Comparison of ENCODE assay signal across 22 cellular contexts in genomic region chr4:159252491-159252890, GRCh38.
DNase-seq lines count a peak whose midpoint lies in the region; ATAC-seq, FAIRE-seq and TF ChIP-seq lines count a peak whose summit lies in the region.
"Had no signal": no experiment of that assay in that cellular context is flagged by ENCODE, and none has a peak within 500 bp of the region (broad histone marks: within the 10 kb centered on the region; RNA-seq: fewer than 3 reads in every experiment).

No MANE protein-coding gene starts in this region.

- H4K91ac ChIP-seq in mesenchymal stem cell (ENCODE audit: low read length), result no peak overlapping the region

- intact Hi-C loops in right lobe of liver (cut with DNase I) (no loop called here), HepG2 (cut with micrococcal nuclease; ENCODE audit: unreplicated experiment) (no loop called here), lower lobe of right lung (cut with DNase I) (no loop called here)

- H3K4ac ChIP-seq in mesenchymal stem cell (ENCODE audit: low read depth in 1 of 2, low read length in 2 of 2), result no peak overlapping the region

- no peak for FAIRE-seq in HepG2 (lab: Jason Lieb, UNC)
- FAIRE-seq: HTR-8/SVneo had no signal

- no peak overlapping the region for H4K8ac ChIP-seq in mesenchymal stem cell (ENCODE audit: low read length)

- no peak overlapping the region for H3K23ac ChIP-seq in mesenchymal stem cell (ENCODE audit: low read length in 2 of 2)

- no peaks in the 10 kb centered on the region for H3K79me2 ChIP-seq in HepG2 (ENCODE audit: insufficient read depth, low read length)

- in situ Hi-C loops in HepG2 (cut with HindIII; ENCODE audit: extremely low pct_ligation_motif_present, low pct_unique_long_range_greater_than_20kb), result no loop called here

- no peak overlapping the region for H2AFZ ChIP-seq in HepG2 (ENCODE audit: low read length)
- no peak overlapping the region for H2AFZ ChIP-seq in mesenchymal stem cell (ENCODE audit: low read depth, low read length)
- H2AFZ ChIP-seq: GM23338 had no signal

- H2BK120ac ChIP-seq in mesenchymal stem cell (ENCODE audit: low read depth, low read length), result no peak overlapping the region

- H3K27ac ChIP-seq in right lobe of liver (peak overlapping the region in 1 of 3 donors; percentile 3), HepG2 (ENCODE audit: extremely low read length, insufficient read depth, low read length) (no peak overlapping the region), mesenchymal stem cell (ENCODE audit: low read length, poor library complexity, severe bottlenecking) (no peak overlapping the region), tibial nerve (peak overlapping the region in 3 of 4 donors; percentile 7 to 82 (median 19)), lower lobe of right lung (no peak overlapping the region)
- H3K27ac ChIP-seq: BLaER1, prostate gland, SJCRH30, transverse colon had no signal

- H3K36me3 ChIP-seq in right lobe of liver, result no peaks in the 10 kb centered on the region
- H3K36me3 ChIP-seq in HepG2 (replicated peaks in 1 of 2; ENCODE audit: control insufficient read depth in 1 of 2, insufficient read depth in 2 of 2, low read length in 2 of 2), result no peaks in the 10 kb centered on the region
- H3K36me3 ChIP-seq in mesenchymal stem cell (ENCODE audit: control insufficient read depth in 1 of 2, insufficient read depth in 2 of 2, low read depth in 1 of 2, low read length in 2 of 2), result peaks cover 15% of the 10 kb centered on the region in 2 experiments
- H3K36me3 ChIP-seq in tibial nerve, result peaks cover 0 to 12% (median 0%) of the 10 kb centered on the region in 3 donors
- peaks cover 5% of the 10 kb centered on the region for H3K36me3 ChIP-seq in lower lobe of right lung
- H3K36me3 ChIP-seq: prostate gland, SJCRH30, transverse colon had no signal

- H2BK12ac ChIP-seq in mesenchymal stem cell (ENCODE audit: low read length in 2 of 2), result no peak overlapping the region

- H3K4me3 ChIP-seq in right lobe of liver (no peak overlapping the region), HepG2 (replicated peaks in 1 of 3; ENCODE audit: insufficient read depth in 1 of 3, low read depth in 2 of 3, low read length in 3 of 3) (no peak overlapping the region), mesenchymal stem cell (ENCODE audit: insufficient read depth in 1 of 2, low read depth in 1 of 2, low read length in 2 of 2) (no peak overlapping the region), tibial nerve (no peak overlapping the region), lower lobe of right lung (no peak overlapping the region)
- H3K4me3 ChIP-seq: BLaER1, GM23338, prostate gland, SJCRH30, transverse colon had no signal

- CTCF ChIA-PET in HepG2 (lab: Yijun Ruan, JAX; ENCODE audit: low intra/inter-chr PET ratio, low total read pairs), result no interaction called here

- H3K14ac ChIP-seq in mesenchymal stem cell (ENCODE audit: low read length in 2 of 2), result no peak overlapping the region

- no TSS peak for BruUV-seq in HepG2 (replicated peaks; lab: Mats Ljungman, UMichigan)

- no peaks in the 10 kb centered on the region for H3K27me3 ChIP-seq in right lobe of liver
- no peaks in the 10 kb centered on the region for H3K27me3 ChIP-seq in HepG2 (ENCODE audit: control insufficient read depth in 1 of 2, insufficient read depth in 2 of 2, low read length in 2 of 2)
- no peaks in the 10 kb centered on the region for H3K27me3 ChIP-seq in mesenchymal stem cell (ENCODE audit: control insufficient read depth in 1 of 2, insufficient read depth in 1 of 2, low read length in 2 of 2)
- H3K27me3 ChIP-seq in tibial nerve, result no peaks in the 10 kb centered on the region
- no peaks in the 10 kb centered on the region for H3K27me3 ChIP-seq in lower lobe of right lung (ENCODE audit: low read depth)
- H3K27me3 ChIP-seq: BLaER1, SJCRH30, transverse colon had no signal

- no peak for TF ChIP-seq RAD21 in HepG2 (CRISPR knock-in tag; IDR thresholded peaks at IDR 0.05)

- 68% methylated on average over 4 of the region's 4 CpGs for WGBS in right lobe of liver (ENCODE audit: insufficient coverage, low coverage, low lambda C conversion rate, missing lambda C conversion rate)
- WGBS in HepG2 (ENCODE audit: low lambda C conversion rate), result 94% methylated on average over 4 of the region's 4 CpGs
- WGBS in mesenchymal stem cell, result 30% methylated on average over 3 of the region's 4 CpGs
- WGBS in tibial nerve, 2 donors, result 28 to 32% methylated on average over 4 of the region's 4 CpGs

- H3K4me2 ChIP-seq in HepG2 (ENCODE audit: low read depth, low read length) (no peak overlapping the region), mesenchymal stem cell (ENCODE audit: low read length, poor library complexity, severe bottlenecking) (no peak overlapping the region)
- H3K4me2 ChIP-seq: BLaER1, GM23338 had no signal

- POLR2A ChIA-PET in HepG2 (lab: Yijun Ruan, JAX), result no interaction called here

- no peak overlapping the region for H2BK5ac ChIP-seq in mesenchymal stem cell (ENCODE audit: low read depth, low read length, poor library complexity, severe bottlenecking)

- H3K9ac ChIP-seq in HepG2 (ENCODE audit: insufficient read depth, low read depth, low read length) (no peak overlapping the region), mesenchymal stem cell (ENCODE audit: low read length) (no peak overlapping the region)
- H3K9ac ChIP-seq: BLaER1 had no signal

- H4K20me1 ChIP-seq in HepG2 (ENCODE audit: insufficient read depth, low read length), result no peaks in the 10 kb centered on the region
- H4K20me1 ChIP-seq: BLaER1 had no signal

- peaks cover 21% of the 10 kb centered on the region for H3K79me1 ChIP-seq in mesenchymal stem cell (replicated peaks; ENCODE audit: low read length, poor library complexity, severe bottlenecking)

- H2BK15ac ChIP-seq in mesenchymal stem cell (ENCODE audit: low read depth, poor library complexity, severe bottlenecking), result no peak overlapping the region

- no peak for TF ChIP-seq EP300 in HepG2 (IDR thresholded peaks at IDR 0.05; ENCODE audit: low read depth in 2 of 2, low read length in 2 of 2)
- TF ChIP-seq EP300 in HepG2 (CRISPR knock-in tag; IDR thresholded peaks at IDR 0.05; ENCODE audit: borderline replicate concordance), result no peak
- no peak for TF ChIP-seq EP300 in tibial nerve (IDR thresholded peaks at IDR 0.05)

- DNase-seq in right lobe of liver, result no peak
- no peak for DNase-seq in HepG2 (ENCODE audit: low spot score)
- peak; percentile 73 for DNase-seq in foreskin melanocyte
- DNase-seq in mesenchymal stem cell, result peak; percentile 70
- no peak for DNase-seq in tibial nerve (ENCODE audit: low spot score in 2 of 2)
- DNase-seq in COR-L47 (lab: John Stamatoyannopoulos, UW), result no peak
- DNase-seq in lower lobe of right lung, result no peak
- DNase-seq: 8988T; activated CD4-positive, CD25-positive, alpha-beta regulatory T cell treated with anti-CD3 and anti-CD28 coated beads, Interleukin-2, amount 50 U/mL, for 72 hours; activated CD8-positive, alpha-beta memory T cell treated with anti-CD3 and anti-CD28 coated beads, Interleukin-2, amount 10 ng/mL, durations not matched to agents 7 days and 5 days; aorta; NCI-H1417 treated with DMSO at 0.1 percent for 48 hours; NCI-H2171; NCI-H69; nephron progenitor cell; SJCRH30; transverse colon had no signal

- H3K4me1 ChIP-seq in right lobe of liver, result peaks cover 0 to 5% (median 3%) of the 10 kb centered on the region in 4 donors
- peaks cover 10% of the 10 kb centered on the region for H3K4me1 ChIP-seq in HepG2 (ENCODE audit: insufficient read depth, low read length)
- peaks cover 2% of the 10 kb centered on the region for H3K4me1 ChIP-seq in mesenchymal stem cell (ENCODE audit: control insufficient read depth, insufficient read depth, low read depth, low read length)
- H3K4me1 ChIP-seq in tibial nerve, result peaks cover 0 to 24% (median 4%) of the 10 kb centered on the region in 4 donors
- peaks cover 19% of the 10 kb centered on the region for H3K4me1 ChIP-seq in lower lobe of right lung
- H3K4me1 ChIP-seq: prostate gland, SJCRH30 had no signal

- H2AK5ac ChIP-seq in mesenchymal stem cell (ENCODE audit: low read length, severe bottlenecking), result no peak overlapping the region

- TF ChIP-seq POLR2A in right lobe of liver (IDR thresholded peaks at IDR 0.05) (no peak), HepG2 (IDR thresholded peaks at IDR 0.05; ENCODE audit: insufficient read depth in 1 of 2, low read depth in 2 of 2, low read length in 2 of 2) (no peak), tibial nerve (IDR thresholded peaks at IDR 0.05) (no peak)

- peak; percentile 24 to 62 (median 56) for ATAC-seq in right lobe of liver
- no peak for ATAC-seq in HepG2
- no peak for ATAC-seq in lower lobe of right lung
- ATAC-seq in GM21576 (IDR thresholded peaks at IDR 0.05; ENCODE audit: unreplicated experiment), result no peak
- ATAC-seq: activated CD8-positive, alpha-beta memory T cell treated with anti-CD3 and anti-CD28 coated beads, Interleukin-2, amount 10 ng/mL, durations not matched to agents 7 days and 5 days; GM23338 had no signal

- H3K9me3 ChIP-seq in right lobe of liver (no peaks in the 10 kb centered on the region), HepG2 (ENCODE audit: low read length) (no peaks in the 10 kb centered on the region), mesenchymal stem cell (ENCODE audit: control insufficient read depth, low read length) (no peaks in the 10 kb centered on the region), tibial nerve (no peaks in the 10 kb centered on the region), lower lobe of right lung (no peaks in the 10 kb centered on the region)
- H3K9me3 ChIP-seq: prostate gland, SJCRH30, transverse colon had no signal

- H3K18ac ChIP-seq in mesenchymal stem cell (ENCODE audit: low read depth in 1 of 2, low read length in 2 of 2), result no peak overlapping the region

- TF ChIP-seq CTCF in right lobe of liver (IDR thresholded peaks at IDR 0.05), result no peak
- TF ChIP-seq CTCF in HepG2 (CRISPR knock-in tag; IDR thresholded peaks at IDR 0.05), result no peak
- TF ChIP-seq CTCF in tibial nerve (IDR thresholded peaks at IDR 0.05), result no peak
- TF ChIP-seq CTCF in lower lobe of right lung (IDR thresholded peaks at IDR 0.05), result no peak

TF ChIP-seq in HepG2, 621 proteins besides CTCF, POLR2A, EP300 and RAD21 (continues in another document):
- TF ChIP-seq CENPT (CRISPR knock-in tag; IDR thresholded peaks at IDR 0.05; ENCODE audit: low read depth) (no peak), MLX (CRISPR knock-in tag; IDR thresholded peaks at IDR 0.05) (no peak)

Comparison
In these comparisons a context has a peak if more than half of its experiments do, and no peak if none do; other contexts are left out.
1. ATAC-seq: peak in right lobe of liver (4 of 4); none in HepG2 (single experiment), lower lobe of right lung (0 of 2) and GM21576 (single experiment).
2. DNase-seq: peak in foreskin melanocyte (single experiment) and mesenchymal stem cell (single experiment); none in right lobe of liver (0 of 3), HepG2 (single experiment), tibial nerve (0 of 2), COR-L47 (single experiment) and lower lobe of right lung (single experiment).
3. H3K27ac ChIP-seq: peak in tibial nerve (3 of 4); none in HepG2 (single experiment), mesenchymal stem cell (single experiment) and lower lobe of right lung (single experiment).